8 cellular contexts compared by ENCODE assay signal in the genomic region with DNA sequence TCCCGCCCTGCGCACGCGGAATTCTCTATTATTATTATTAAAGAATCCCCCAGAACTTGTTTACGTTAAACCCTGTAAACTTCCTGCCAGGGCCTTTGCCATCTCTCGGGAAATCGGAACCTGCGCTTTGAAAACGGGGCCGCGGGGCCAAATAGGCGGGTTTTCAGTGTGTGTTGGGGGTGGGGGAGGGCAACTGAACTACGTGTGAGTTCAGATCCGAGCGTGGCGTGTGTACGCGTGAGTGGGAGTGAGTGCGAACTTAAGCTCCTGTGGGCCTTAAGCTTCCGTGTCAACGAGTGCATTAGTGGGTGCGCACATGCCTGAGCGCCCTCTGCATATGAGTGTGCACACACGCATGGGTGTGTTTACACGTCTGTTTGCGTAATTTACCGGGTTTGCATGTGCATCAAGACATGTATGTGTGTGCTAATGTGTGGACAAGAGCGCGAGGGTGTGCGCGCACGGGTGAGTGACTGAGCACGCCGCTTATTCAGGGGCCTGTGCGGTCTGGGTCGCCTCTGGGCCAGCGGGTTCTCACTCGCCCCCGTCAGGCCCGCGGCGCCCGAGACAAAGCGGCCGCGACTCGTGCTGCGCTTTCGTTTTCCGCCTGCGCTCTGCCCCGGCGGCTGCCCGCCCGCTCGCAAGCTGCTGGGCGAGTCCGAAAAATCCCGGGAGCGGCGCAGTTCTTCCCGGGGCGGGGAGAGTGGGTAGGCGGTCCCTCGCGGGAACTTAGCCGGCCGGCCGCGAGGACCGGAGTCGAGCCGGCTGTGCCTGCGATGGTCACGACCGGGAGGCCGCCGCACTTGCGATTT. TPM values are rescaled to one million over a fixed set of nuclear protein-coding genes. Genes with fewer than 3 reads are reported as not detected.
DNase-seq lines count a peak whose midpoint lies in the region; ATAC-seq and TF ChIP-seq lines count a peak whose summit lies in the region.

No MANE protein-coding gene starts in this region.

- no peak for TF ChIP-seq CTCF in ascending aorta (IDR thresholded peaks at IDR 0.05)

- H3K79me2 ChIP-seq in Karpas-422 (ENCODE audit: low read length) = no peaks in the 10 kb centered on the region

- no peak for ATAC-seq in HG02870 (IDR thresholded peaks at IDR 0.05; ENCODE audit: unreplicated experiment)

- H3K4me3 ChIP-seq in HUES48 (ENCODE audit: low read depth, low read length) (peak overlapping the region; percentile 66), ascending aorta (peak overlapping the region; percentile 51 to 78), iPS-18a (ENCODE audit: low read length) (peak overlapping the region; percentile 54), Karpas-422 (ENCODE audit: low read length) (no peak overlapping the region)

- H2AFZ ChIP-seq in Karpas-422 (ENCODE audit: low read length) = no peak overlapping the region

- H3K4me2 ChIP-seq in Karpas-422 (ENCODE audit: low read depth, low read length, poor library complexity, severe bottlenecking) = no peak overlapping the region

- H3K27me3 ChIP-seq in HUES48 (ENCODE audit: control insufficient read depth, insufficient read depth, low read length) = peaks cover 100% of the 10 kb centered on the region
- H3K27me3 ChIP-seq in ascending aorta = peaks cover 52% of the 10 kb centered on the region
- peaks cover 98% of the 10 kb centered on the region for H3K27me3 ChIP-seq in iPS-18a (ENCODE audit: control insufficient read depth, insufficient read depth, low read length)
- no peaks in the 10 kb centered on the region for H3K27me3 ChIP-seq in Karpas-422 (ENCODE audit: low read length)

- H3K36me3 ChIP-seq in HUES48 (ENCODE audit: control insufficient read depth, insufficient read depth, low read length) (no peaks in the 10 kb centered on the region), ascending aorta (no peaks in the 10 kb centered on the region), iPS-18a (ENCODE audit: control insufficient read depth, low read depth, low read length) (no peaks in the 10 kb centered on the region), Karpas-422 (ENCODE audit: insufficient read depth, low read length) (no peaks in the 10 kb centered on the region)

- intact Hi-C loops in ascending aorta (cut with DNase I) = no loop called here

- H3K9me3 ChIP-seq in HUES48 (ENCODE audit: control insufficient read depth, insufficient read depth, low read length) (no peaks in the 10 kb centered on the region; the same call in 1 of the 2 replicates), ascending aorta (no peaks in the 10 kb centered on the region), iPS-18a (ENCODE audit: control insufficient read depth, low read depth, low read length) (no peaks in the 10 kb centered on the region), Karpas-422 (ENCODE audit: low read length) (no peaks in the 10 kb centered on the region)

- no peak overlapping the region for H3K9ac ChIP-seq in HUES48 (ENCODE audit: low read depth, low read length)
- no peak overlapping the region for H3K9ac ChIP-seq in iPS-18a (ENCODE audit: low read length)
- H3K9ac ChIP-seq in Karpas-422 (ENCODE audit: low read length) = no peak overlapping the region

- H3K9me2 ChIP-seq in Karpas-422 (replicated peaks; ENCODE audit: insufficient read depth, low read length) = no peaks in the 10 kb centered on the region

- peak; percentile 21 for DNase-seq in CD1c-positive myeloid dendritic cell (ENCODE audit: extremely low spot score)
- no peak for DNase-seq in ascending aorta (ENCODE audit: low spot score in 2 of 2)
- DNase-seq in smooth muscle cell of the brain vasculature (ENCODE audit: low read depth, low spot score) = peak; percentile 10
- no peak for DNase-seq in NCI-H2171 (lab: John Stamatoyannopoulos, UW)
- DNase-seq in Karpas-422 = no peak

- H3K4me1 ChIP-seq in HUES48 (ENCODE audit: control insufficient read depth, insufficient read depth, low read length) (peaks cover 19% of the 10 kb centered on the region), ascending aorta (peaks cover 5 to 38% of the 10 kb centered on the region in 2 donors), iPS-18a (ENCODE audit: control insufficient read depth, low read depth, low read length) (peaks cover 13% of the 10 kb centered on the region), Karpas-422 (ENCODE audit: low read length) (no peaks in the 10 kb centered on the region)

- H3K27ac ChIP-seq in HUES48 (ENCODE audit: low read depth, low read length) = no peak overlapping the region
- peak overlapping the region; percentile 48 to 50 for H3K27ac ChIP-seq in ascending aorta
- no peak overlapping the region for H3K27ac ChIP-seq in iPS-18a (ENCODE audit: low read length)
- no peak overlapping the region for H3K27ac ChIP-seq in Karpas-422 (ENCODE audit: low read length)

- no peaks in the 10 kb centered on the region for H4K20me1 ChIP-seq in Karpas-422 (ENCODE audit: insufficient read depth, low read depth, low read length)

RNA-seq across cellular contexts. Expression of a gene that starts 1.2 kb away (rescaled TPM):
- 3.2 TPM for total RNA-seq in ascending aorta
- not detected in 2 replicates for total RNA-seq in Karpas-422 (2014; rRNA removed; shearing (Covaris generic); ENCODE audit: low replicate concordance)

RNA-seq across cellular contexts. Expression of a gene that starts 45.9 kb away (rescaled TPM):
- 44.1 TPM for total RNA-seq in ascending aorta
- total RNA-seq in Karpas-422 (2014; rRNA removed; shearing (Covaris generic); ENCODE audit: low replicate concordance) = 18.8 and 21.8 TPM in 2 replicates

RNA-seq across cellular contexts. Expression of a gene that starts 57.5 kb away (rescaled TPM):
- 57.2 TPM for total RNA-seq in ascending aorta
- 0.07 TPM in 1 of 2 replicates, not detected in the other for total RNA-seq in Karpas-422 (2014; rRNA removed; shearing (Covaris generic); ENCODE audit: low replicate concordance)

Comparison
In these comparisons a context has a peak if more than half of its experiments do, and no peak if none do; other contexts are left out.
1. DNase-seq: peak in CD1c-positive myeloid dendritic cell (single experiment) and smooth muscle cell of the brain vasculature (single experiment); none in ascending aorta (0 of 2), NCI-H2171 (single experiment) and Karpas-422 (single experiment).
2. H3K27ac ChIP-seq: peak in ascending aorta (2 of 2); none in HUES48 (single experiment), iPS-18a (single experiment) and Karpas-422 (single experiment).
3. RNA of a gene that starts 57.5 kb away (total RNA-seq): 57.2 TPM in ascending aorta (single experiment); 0.07 TPM in Karpas-422; every median in the first group is over 10 times any median in the second.